In genomic region chr5:80653497-80653896, GRCh38 we compare ENCODE assay signal across 8 cellular contexts. TPM values are rescaled to one million over a fixed set of nuclear protein-coding genes. Genes with fewer than 3 reads are reported as not detected.
DNase-seq lines count a peak whose midpoint lies in the region; ATAC-seq and TF ChIP-seq lines count a peak whose summit lies in the region.

No MANE protein-coding gene starts in this region.

- H3K36me3 Mint-ChIP-seq in activated T-cell treated with anti-CD3 and anti-CD28 coated beads, Interleukin-2, amount 50 U/mL, for 4 hours (ENCODE audit: insufficient read depth): peaks cover 16% of the 10 kb centered on the region
- peaks cover 31% of the 10 kb centered on the region for H3K36me3 Mint-ChIP-seq in stimulated activated effector memory CD8-positive, alpha-beta T cell treated with anti-CD3 and anti-CD28 coated beads, Interleukin-12 subunit alpha, Interleukin-12 subunit beta, amount 100 ng/mL, for 72 hours

- H3K4me1 ChIP-seq in iPS DF 6.9 (ENCODE audit: control insufficient read depth, insufficient read depth, low read length) (no peaks in the 10 kb centered on the region), stomach (peaks cover 11 to 28% (median 18%) of the 10 kb centered on the region in 4 donors), uterus (no peaks in the 10 kb centered on the region)

- no peaks in the 10 kb centered on the region for H3K27me3 Mint-ChIP-seq in activated T-cell treated with anti-CD3 and anti-CD28 coated beads, Interleukin-2, amount 50 U/mL, for 4 hours (ENCODE audit: low read depth)

- intact Hi-C loops in stomach (cut with DNase I; ENCODE audit: low total_unique reads) (no loop called here), uterus (cut with DNase I; ENCODE audit: low total_unique reads) (no loop called here)

- TF ChIP-seq CTCF in WERI-Rb-1 (IDR thresholded peaks at IDR 0.05; ENCODE audit: low read depth, low read length) (no peak), stomach (IDR thresholded peaks at IDR 0.05) (no peak), uterus (IDR thresholded peaks at IDR 0.05) (no peak)

- H3K27ac ChIP-seq in WERI-Rb-1: peak overlapping the region; percentile 98
- no peak overlapping the region for H3K27ac ChIP-seq in iPS DF 6.9 (ENCODE audit: low read length)
- H3K27ac ChIP-seq in stomach: peak overlapping the region in 2 of 5 donors; percentile 35 to 98
- H3K27ac ChIP-seq in uterus: no peak overlapping the region

- peaks cover 23% of the 10 kb centered on the region for H3K36me3 ChIP-seq in WERI-Rb-1
- H3K36me3 ChIP-seq in iPS DF 6.9 (ENCODE audit: control insufficient read depth, insufficient read depth, low read length): peaks cover 2% of the 10 kb centered on the region; the same call in 1 of the 2 replicates
- H3K36me3 ChIP-seq in stomach: peaks cover 5 to 27% (median 24%) of the 10 kb centered on the region in 4 donors
- H3K36me3 ChIP-seq in uterus: no peaks in the 10 kb centered on the region

- no peaks in the 10 kb centered on the region for H3K9me3 Mint-ChIP-seq in activated T-cell treated with anti-CD3 and anti-CD28 coated beads, Interleukin-2, amount 50 U/mL, for 4 hours
- H3K9me3 Mint-ChIP-seq in stimulated activated effector memory CD8-positive, alpha-beta T cell treated with anti-CD3 and anti-CD28 coated beads, Interleukin-12 subunit alpha, Interleukin-12 subunit beta, amount 100 ng/mL, for 72 hours: no peaks in the 10 kb centered on the region

- H3K4me3 Mint-ChIP-seq in activated T-cell treated with anti-CD3 and anti-CD28 coated beads, Interleukin-2, amount 50 U/mL, for 4 hours: peak overlapping the region; percentile 85
- H3K4me3 Mint-ChIP-seq in stimulated activated effector memory CD8-positive, alpha-beta T cell treated with anti-CD3 and anti-CD28 coated beads, Interleukin-12 subunit alpha, Interleukin-12 subunit beta, amount 100 ng/mL, for 72 hours: no peak overlapping the region

- ATAC-seq in activated T-cell treated with anti-CD3 and anti-CD28 coated beads, Interleukin-2, amount 50 U/mL, for 4 hours: no peak
- ATAC-seq in stimulated activated effector memory CD8-positive, alpha-beta T cell treated with anti-CD3 and anti-CD28 coated beads, Interleukin-12 subunit alpha, Interleukin-12 subunit beta, amount 100 ng/mL, for 72 hours: no peak

- no peak overlapping the region for H3K27ac Mint-ChIP-seq in stimulated activated effector memory CD8-positive, alpha-beta T cell treated with anti-CD3 and anti-CD28 coated beads, Interleukin-12 subunit alpha, Interleukin-12 subunit beta, amount 100 ng/mL, for 72 hours

- H3K27me3 ChIP-seq in WERI-Rb-1 (ENCODE audit: insufficient read depth, low read depth, severe bottlenecking) (no peaks in the 10 kb centered on the region), iPS DF 6.9 (ENCODE audit: control insufficient read depth, insufficient read depth, low read length) (no peaks in the 10 kb centered on the region), stomach (no peaks in the 10 kb centered on the region), uterus (no peaks in the 10 kb centered on the region)

- no peak for DNase-seq in activated T-cell treated with anti-CD3 and anti-CD28 coated beads, Interleukin-2, amount 50 U/mL, for 4 hours
- no peak for DNase-seq in activated T-cell treated with anti-CD3 and anti-CD28 coated beads, Interleukin-2, amount 50 U/mL, for 48 hours
- DNase-seq in WERI-Rb-1: no peak
- no peak for DNase-seq in iPS DF 6.9 (ENCODE audit: low read depth, low spot score)
- DNase-seq in stomach: no peak
- DNase-seq in stimulated activated effector memory CD8-positive, alpha-beta T cell treated with anti-CD3 and anti-CD28 coated beads, Interleukin-12 subunit alpha, Interleukin-12 subunit beta, amount 100 ng/mL, for 72 hours (ENCODE audit: low spot score in 2 of 2): no peak
- no peak for DNase-seq in NCI-H146 treated with DMSO at 0.1 percent for 48 hours (lab: John Stamatoyannopoulos, UW; ENCODE audit: unreplicated experiment)
- no peak for DNase-seq in uterus

- H3K9me3 ChIP-seq in WERI-Rb-1 (ENCODE audit: severe bottlenecking) (no peaks in the 10 kb centered on the region), iPS DF 6.9 (ENCODE audit: control insufficient read depth, insufficient read depth, low read length) (no peaks in the 10 kb centered on the region), stomach (no peaks in the 10 kb centered on the region), uterus (no peaks in the 10 kb centered on the region)

- no peak for TF ChIP-seq EP300 in stomach (IDR thresholded peaks at IDR 0.05)

- no CpG with 5 or more reads among the region's 8 CpGs for WGBS in iPS DF 6.9 (ENCODE audit: insufficient coverage, insufficient read length)
- 34 to 45% (median 38%) methylated on average over 7 to 8 of the region's 8 CpGs for WGBS in stomach, 5 donors

- H3K4me3 ChIP-seq in WERI-Rb-1 (ENCODE audit: low read depth, low read length) (peak overlapping the region; percentile 99), iPS DF 6.9 (ENCODE audit: low read length) (peak overlapping the region; percentile 95; the same call in 1 of the 2 replicates), stomach (peak overlapping the region; percentile 79 to 93 (median 82)), uterus (peak overlapping the region in 1 of 2 donors; percentile 99)

- H3K4me1 Mint-ChIP-seq in activated T-cell treated with anti-CD3 and anti-CD28 coated beads, Interleukin-2, amount 50 U/mL, for 4 hours (ENCODE audit: low read depth): peaks cover 22% of the 10 kb centered on the region
- H3K4me1 Mint-ChIP-seq in stimulated activated effector memory CD8-positive, alpha-beta T cell treated with anti-CD3 and anti-CD28 coated beads, Interleukin-12 subunit alpha, Interleukin-12 subunit beta, amount 100 ng/mL, for 72 hours: peaks cover 28% of the 10 kb centered on the region

- TF ChIP-seq POLR2A in stomach (IDR thresholded peaks at IDR 0.05): no peak
- TF ChIP-seq POLR2A in uterus (IDR thresholded peaks at IDR 0.05): no peak

RNA-seq across cellular contexts. Expression of gene MSH3, which starts 1.0 kb away (rescaled TPM):
- total RNA-seq in activated T-cell treated with anti-CD3 and anti-CD28 coated beads, Interleukin-2, amount 50 U/mL, for 4 hours: 10 to 100 TPM; 14.6 to 15.5 (median 15.1) TPM
- total RNA-seq in stomach (10 to 100 TPM in 4 of 5 donors, 1 to 10 TPM in 1; 6.4 to 25.5 (median 13.5) TPM), uterus (10 to 100 TPM in 3 of 4 donors, 1 to 10 TPM in 1; 6.4 to 34.3 (median 16.3) TPM)
- 1 to 10 TPM; 2.3 to 4.7 (median 3.4) TPM for polyA plus RNA-seq in stomach

RNA-seq across cellular contexts. Expression of gene DHFR, which starts 1.3 kb away (rescaled TPM):
- total RNA-seq in activated T-cell treated with anti-CD3 and anti-CD28 coated beads, Interleukin-2, amount 50 U/mL, for 4 hours: 10 to 100 TPM; 29.4 to 42.1 (median 32.2) TPM
- 10 to 100 TPM in 1 of 5 donors, 1 to 10 TPM in 4; 2.8 to 16.7 (median 6.7) TPM for total RNA-seq in stomach
- polyA plus RNA-seq in stomach: 10 to 100 TPM in 1 of 3 donors, 1 to 10 TPM in 2; 6.3 to 11.9 (median 7.4) TPM
- 10 to 100 TPM in 1 of 4 donors, 1 to 10 TPM in 3; 1.8 to 39.6 (median 4.7) TPM for total RNA-seq in uterus
